In the genomic region with DNA sequence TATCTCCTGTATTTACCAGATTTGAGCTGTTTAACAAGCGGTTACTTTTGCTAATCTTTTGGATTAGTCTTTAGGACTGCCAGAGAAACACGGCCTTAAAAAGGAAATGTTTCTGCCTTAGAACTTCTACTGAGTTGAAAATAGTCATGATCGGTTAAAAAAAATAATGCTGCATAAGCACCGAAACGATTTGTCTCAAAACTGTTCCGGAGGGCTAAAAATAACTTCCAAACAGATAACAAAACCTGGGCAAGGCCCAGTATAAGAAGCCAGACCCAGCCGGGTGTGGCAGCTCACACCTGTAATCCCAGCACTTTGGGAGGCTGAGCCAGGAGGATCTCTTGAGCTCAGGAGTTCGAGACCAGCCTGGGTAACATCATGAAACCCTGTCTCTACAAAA, we compare ENCODE assay signal across 17 cellular contexts.
"Had no signal": no experiment of that assay in that cellular context is flagged by ENCODE, and none has a peak within 500 bp of the region (broad histone marks: within the 10 kb centered on the region; RNA-seq: fewer than 3 reads in every experiment).

No MANE protein-coding gene starts in this region.

- H3K9me3 Mint-ChIP-seq: activated naive CD8-positive, alpha-beta T cell treated with anti-CD3 and anti-CD28 coated beads, Interleukin-2, amount 10 ng/mL, durations not matched to agents 7 days and 5 days; natural killer cell treated with Interleukin-12 subunit alpha and Interleukin-12 subunit beta and Interleukin-15 and Interleukin-18, amount 100 ng/mL, for 72 hours; stimulated activated naive B cell treated with anti-CD40 and anti-IgM and Interleukin-4, amounts not matched to agents 10 μg/mL and 1 μg/mL and 100 μg/mL, for 72 hours; type B pancreatic cell had no signal

- H3K36me3 ChIP-seq: breast epithelium, prostate gland had no signal

- H3K27me3 ChIP-seq: breast epithelium had no signal

- DNase-seq: activated CD4-positive, CD25-positive, alpha-beta regulatory T cell treated with anti-CD3 and anti-CD28 coated beads, Interleukin-2, amount 50 U/mL, for 72 hours; activated naive CD4-positive, alpha-beta T cell; activated naive CD8-positive, alpha-beta T cell treated with anti-CD3 and anti-CD28 coated beads, Interleukin-2, amount 10 ng/mL, durations not matched to agents 7 days and 5 days; anterior cingulate cortex; hypothalamus; mesenchymal stem cell; nucleus accumbens; stimulated activated CD4-positive, alpha-beta T cell treated with anti-CD3 and anti-CD28 coated beads, Interleukin-12 subunit alpha, Interleukin-12 subunit beta, amount 100 ng/mL, for 4 hours; stimulated activated CD4-positive, alpha-beta T cell treated with anti-CD3 and anti-CD28 coated beads, Interleukin-4, amount 100 ng/mL, for 1 hour; stimulated activated naive B cell treated with anti-CD40 and anti-IgM and Interleukin-4, amounts not matched to agents 10 μg/mL and 1 μg/mL and 100 μg/mL, for 72 hours; substantia nigra; T-helper 1 cell; T1000 had no signal

- H3K36me3 Mint-ChIP-seq: activated naive CD8-positive, alpha-beta T cell treated with anti-CD3 and anti-CD28 coated beads, Interleukin-2, amount 10 ng/mL, durations not matched to agents 7 days and 5 days; natural killer cell treated with Interleukin-12 subunit alpha and Interleukin-12 subunit beta and Interleukin-15 and Interleukin-18, amount 100 ng/mL, for 72 hours; stimulated activated naive B cell treated with anti-CD40 and anti-IgM and Interleukin-4, amounts not matched to agents 10 μg/mL and 1 μg/mL and 100 μg/mL, for 72 hours; type B pancreatic cell had no signal

- H3K27me3 Mint-ChIP-seq: activated naive CD8-positive, alpha-beta T cell treated with anti-CD3 and anti-CD28 coated beads, Interleukin-2, amount 10 ng/mL, durations not matched to agents 7 days and 5 days; natural killer cell treated with Interleukin-12 subunit alpha and Interleukin-12 subunit beta and Interleukin-15 and Interleukin-18, amount 100 ng/mL, for 72 hours; stimulated activated naive B cell treated with anti-CD40 and anti-IgM and Interleukin-4, amounts not matched to agents 10 μg/mL and 1 μg/mL and 100 μg/mL, for 72 hours; type B pancreatic cell had no signal

- H3K27ac ChIP-seq: prostate gland had no signal

- H3K4me1 ChIP-seq: breast epithelium, prostate gland had no signal

- H3K4me3 ChIP-seq: breast epithelium, prostate gland had no signal

- ATAC-seq: natural killer cell treated with Interleukin-12 subunit alpha and Interleukin-12 subunit beta and Interleukin-15 and Interleukin-18, amount 100 ng/mL, for 72 hours; stimulated activated naive B cell treated with anti-CD40 and anti-IgM and Interleukin-4, amounts not matched to agents 10 μg/mL and 1 μg/mL and 100 μg/mL, for 72 hours had no signal

- H3K9me3 ChIP-seq: breast epithelium, prostate gland had no signal

- H3K4me3 Mint-ChIP-seq: activated naive CD8-positive, alpha-beta T cell treated with anti-CD3 and anti-CD28 coated beads, Interleukin-2, amount 10 ng/mL, durations not matched to agents 7 days and 5 days; natural killer cell treated with Interleukin-12 subunit alpha and Interleukin-12 subunit beta and Interleukin-15 and Interleukin-18, amount 100 ng/mL, for 72 hours; stimulated activated naive B cell treated with anti-CD40 and anti-IgM and Interleukin-4, amounts not matched to agents 10 μg/mL and 1 μg/mL and 100 μg/mL, for 72 hours; type B pancreatic cell had no signal

- H3K27ac Mint-ChIP-seq: activated naive CD8-positive, alpha-beta T cell treated with anti-CD3 and anti-CD28 coated beads, Interleukin-2, amount 10 ng/mL, durations not matched to agents 7 days and 5 days; natural killer cell treated with Interleukin-12 subunit alpha and Interleukin-12 subunit beta and Interleukin-15 and Interleukin-18, amount 100 ng/mL, for 72 hours; stimulated activated naive B cell treated with anti-CD40 and anti-IgM and Interleukin-4, amounts not matched to agents 10 μg/mL and 1 μg/mL and 100 μg/mL, for 72 hours; type B pancreatic cell had no signal
